4 cellular contexts compared by ENCODE assay signal in the genomic region with DNA sequence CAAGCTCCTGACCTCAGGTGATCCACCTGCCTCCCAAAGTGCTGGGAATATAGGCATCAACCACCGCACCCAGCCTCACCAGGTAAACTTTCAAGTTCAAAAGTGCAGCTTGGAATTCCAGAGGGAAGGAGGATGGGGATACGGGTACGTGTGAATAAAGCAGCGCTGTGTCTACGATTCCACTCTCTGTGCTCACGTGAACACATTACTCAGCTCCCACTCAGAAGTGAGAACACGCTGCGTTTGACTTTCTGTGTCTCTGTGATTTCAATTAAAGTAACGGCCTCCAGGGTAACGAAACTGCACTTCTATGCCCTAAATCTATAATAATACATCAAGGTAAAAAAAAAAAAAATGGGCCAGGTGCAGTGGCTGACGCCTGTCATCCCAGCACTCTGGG. TPM values are rescaled to one million over a fixed set of nuclear protein-coding genes. Genes with fewer than 3 reads are reported as not detected.
"Had no signal": no experiment of that assay in that cellular context is flagged by ENCODE, and none has a peak within 500 bp of the region (broad histone marks: within the 10 kb centered on the region; RNA-seq: fewer than 3 reads in every experiment).

No MANE protein-coding gene starts in this region.

- ATAC-seq: GM23338 had no signal

- DNase-seq: H9, HCEC 1CT, IMR-90 had no signal

- H3K9me3 Mint-ChIP-seq: H9 had no signal

- H3K4me3 Mint-ChIP-seq: GM23338, H9 had no signal

- H3K4me1 Mint-ChIP-seq: GM23338, H9 had no signal

- H3K27ac Mint-ChIP-seq: GM23338 had no signal

- H3K4me3 ChIP-seq: GM23338 had no signal

RNA-seq across cellular contexts. Expression of a gene that starts 8.4 kb away (rescaled TPM):
- total RNA-seq: IMR-90 had no signal
- polyA plus RNA-seq: IMR-90 had no signal
